Comparison of ENCODE assay signal across 3 cellular contexts in the genomic region with DNA sequence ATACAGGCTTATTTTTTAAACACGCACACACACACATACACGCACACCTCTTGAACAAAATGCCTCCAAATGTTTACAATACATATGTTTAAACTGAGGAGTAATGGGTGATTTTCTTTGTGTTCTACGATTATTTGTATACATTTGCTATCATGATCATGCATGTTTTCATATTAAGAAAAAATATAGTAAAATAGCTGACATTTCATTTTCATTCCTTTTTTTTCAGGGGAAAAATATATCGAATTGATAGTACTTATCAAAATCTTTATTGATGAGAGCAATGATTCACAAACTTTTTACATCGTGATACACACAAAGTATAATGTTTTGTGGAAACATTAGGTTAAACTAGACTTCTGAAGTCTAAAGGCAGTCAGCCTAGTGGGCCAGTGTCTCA.
TF ChIP-seq lines count a peak whose summit lies in the region.

No MANE protein-coding gene starts in this region.

TF ChIP-seq in A549, 52 proteins besides CTCF, POLR2A, EP300 and RAD21:
- TF ChIP-seq MAFK (IDR thresholded peaks at IDR 0.05; ENCODE audit: partially characterized antibody), result peak; percentile 38
- TF ChIP-seq, protein P1, sequence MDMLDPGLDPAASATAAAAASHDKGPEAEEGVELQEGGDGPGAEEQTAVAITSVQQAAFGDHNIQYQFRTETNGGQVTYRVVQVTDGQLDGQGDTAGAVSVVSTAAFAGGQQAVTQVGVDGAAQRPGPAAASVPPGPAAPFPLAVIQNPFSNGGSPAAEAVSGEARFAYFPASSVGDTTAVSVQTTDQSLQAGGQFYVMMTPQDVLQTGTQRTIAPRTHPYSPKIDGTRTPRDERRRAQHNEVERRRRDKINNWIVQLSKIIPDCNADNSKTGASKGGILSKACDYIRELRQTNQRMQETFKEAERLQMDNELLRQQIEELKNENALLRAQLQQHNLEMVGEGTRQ (IDR thresholded peaks at IDR 0.05), result no peak
TF ChIP-seq in A549: peak in this region for 1.

TF ChIP-seq in IMR-90, 13 proteins besides CTCF, POLR2A, EP300 and RAD21:
- TF ChIP-seq CEBPB (IDR thresholded peaks at IDR 0.05; ENCODE audit: low read depth, low read length), result no peak
- TF ChIP-seq, protein P1 (IDR thresholded peaks at IDR 0.05; ENCODE audit: low read depth, low read length), result no peak
- no peak for TF ChIP-seq SMC3 (IDR thresholded peaks at IDR 0.05; ENCODE audit: low read depth, low read length)
- TF ChIP-seq BHLHE40 (IDR thresholded peaks at IDR 0.05; ENCODE audit: low read depth, low read length), result no peak
- no peak for TF ChIP-seq RFX5 (IDR thresholded peaks at IDR 0.05; ENCODE audit: low read depth, low read length)
- no peak for TF ChIP-seq FOS (IDR thresholded peaks at IDR 0.05; ENCODE audit: low read depth, low read length)
- peak; percentile 42; the same call in 1 of the 2 replicates for TF ChIP-seq MAFK (IDR thresholded peaks at IDR 0.05; ENCODE audit: low read depth, low read length)
TF ChIP-seq in IMR-90: peak in this region for 1.

TF ChIP-seq in K562, 482 proteins besides CTCF, POLR2A, EP300 and RAD21:
- TF ChIP-seq, protein P2, sequence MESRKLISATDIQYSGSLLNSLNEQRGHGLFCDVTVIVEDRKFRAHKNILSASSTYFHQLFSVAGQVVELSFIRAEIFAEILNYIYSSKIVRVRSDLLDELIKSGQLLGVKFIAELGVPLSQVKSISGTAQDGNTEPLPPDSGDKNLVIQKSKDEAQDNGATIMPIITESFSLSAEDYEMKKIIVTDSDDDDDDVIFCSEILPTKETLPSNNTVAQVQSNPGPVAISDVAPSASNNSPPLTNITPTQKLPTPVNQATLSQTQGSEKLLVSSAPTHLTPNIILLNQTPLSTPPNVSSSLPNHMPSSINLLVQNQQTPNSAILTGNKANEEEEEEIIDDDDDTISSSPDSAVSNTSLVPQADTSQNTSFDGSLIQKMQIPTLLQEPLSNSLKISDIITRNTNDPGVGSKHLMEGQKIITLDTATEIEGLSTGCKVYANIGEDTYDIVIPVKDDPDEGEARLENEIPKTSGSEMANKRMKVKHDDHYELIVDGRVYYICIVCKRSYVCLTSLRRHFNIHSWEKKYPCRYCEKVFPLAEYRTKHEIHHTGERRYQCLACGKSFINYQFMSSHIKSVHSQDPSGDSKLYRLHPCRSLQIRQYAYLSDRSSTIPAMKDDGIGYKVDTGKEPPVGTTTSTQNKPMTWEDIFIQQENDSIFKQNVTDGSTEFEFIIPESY (CRISPR knock-in tag; IDR thresholded peaks at IDR 0.05), result no peak
- TF ChIP-seq TBP (optimal IDR thresholded peaks at IDR 0.05; ENCODE audit: low read depth, low read length), result no peak
- TF ChIP-seq ZNF316 (IDR thresholded peaks at IDR 0.05), result peak; percentile 56; the same call in 1 of the 2 replicates
